29 cellular contexts compared by ENCODE assay signal in genomic region chr10:103038570-103038969, GRCh38.
"Had no signal": no experiment of that assay in that cellular context is flagged by ENCODE, and none has a peak within 500 bp of the region (broad histone marks: within the 10 kb centered on the region; RNA-seq: fewer than 3 reads in every experiment).

No MANE protein-coding gene starts in this region.

- H3K27me3 ChIP-seq: adrenal gland, breast epithelium, esophagus squamous epithelium, neural progenitor cell, spleen, suprapubic skin, transverse colon had no signal

- H3K4me3 Mint-ChIP-seq: activated CD4-positive, alpha-beta T cell treated with anti-CD3 and anti-CD28 coated beads for 36 hours; activated naive CD4-positive, alpha-beta T cell treated with anti-CD3 and anti-CD28 coated beads for 36 hours; activated naive CD8-positive, alpha-beta T cell treated with anti-CD3 and anti-CD28 coated beads for 36 hours; activated T-cell treated with anti-CD3 and anti-CD28 coated beads, Interleukin-2, amount 50 U/mL, for 72 hours; central memory CD8-positive, alpha-beta T cell; naive thymus-derived CD8-positive, alpha-beta T cell; neural progenitor cell; T-helper 2 cell treated with Interferon-gamma antibody and Interleukin-4, amounts not matched to agents 5 μg/mL and 100 μg/mL, for 36 hours had no signal

- H3K36me3 Mint-ChIP-seq: activated naive CD8-positive, alpha-beta T cell treated with anti-CD3 and anti-CD28 coated beads for 36 hours; neural progenitor cell had no signal

- DNase-seq: activated CD4-positive, alpha-beta T cell treated with anti-CD3 and anti-CD28 coated beads for 36 hours; activated CD4-positive, CD25-positive, alpha-beta regulatory T cell; activated effector memory CD4-positive, alpha-beta T cell treated with Interleukin-2 at 50 U/mL for 16 hours; activated naive CD4-positive, alpha-beta T cell treated with anti-CD3 and anti-CD28 coated beads for 36 hours; activated naive CD8-positive, alpha-beta T cell treated with anti-CD3 and anti-CD28 coated beads for 36 hours; activated T-cell treated with anti-CD3 and anti-CD28 coated beads for 4 hours; activated T-cell treated with anti-CD3 and anti-CD28 coated beads, Interleukin-2, amount 50 U/mL, for 72 hours; adrenal gland; effector CD8-positive, alpha-beta T cell; esophagus squamous epithelium; left colon; naive thymus-derived CD8-positive, alpha-beta T cell; occipital lobe; posterior cingulate gyrus; right cardiac atrium; spleen; stimulated activated naive CD4-positive, alpha-beta T cell; T-helper 1 cell; transverse colon had no signal

- H2AFZ ChIP-seq: neural progenitor cell had no signal

- H3K4me1 Mint-ChIP-seq: activated CD4-positive, alpha-beta T cell treated with anti-CD3 and anti-CD28 coated beads for 36 hours; activated naive CD8-positive, alpha-beta T cell treated with anti-CD3 and anti-CD28 coated beads for 36 hours had no signal

- FAIRE-seq: colon, endometrium, frontal cortex, keratinocyte had no signal

- H3K27ac Mint-ChIP-seq: activated CD4-positive, alpha-beta T cell treated with anti-CD3 and anti-CD28 coated beads for 36 hours; activated naive CD4-positive, alpha-beta T cell treated with anti-CD3 and anti-CD28 coated beads for 36 hours; activated naive CD8-positive, alpha-beta T cell treated with anti-CD3 and anti-CD28 coated beads for 36 hours; activated T-cell treated with anti-CD3 and anti-CD28 coated beads, Interleukin-2, amount 50 U/mL, for 72 hours; naive thymus-derived CD8-positive, alpha-beta T cell; T-helper 2 cell treated with Interferon-gamma antibody and Interleukin-4, amounts not matched to agents 5 μg/mL and 100 μg/mL, for 36 hours had no signal

- H3K9me3 Mint-ChIP-seq: activated naive CD4-positive, alpha-beta T cell treated with anti-CD3 and anti-CD28 coated beads for 36 hours; activated naive CD8-positive, alpha-beta T cell treated with anti-CD3 and anti-CD28 coated beads for 36 hours; activated T-cell treated with anti-CD3 and anti-CD28 coated beads, Interleukin-2, amount 50 U/mL, for 72 hours; central memory CD8-positive, alpha-beta T cell; naive thymus-derived CD8-positive, alpha-beta T cell; neural progenitor cell; T-helper 2 cell treated with Interferon-gamma antibody and Interleukin-4, amounts not matched to agents 5 μg/mL and 100 μg/mL, for 36 hours had no signal

- H3K4me2 ChIP-seq: neural progenitor cell had no signal

- H3K9ac ChIP-seq: neural progenitor cell had no signal

- H3K27me3 Mint-ChIP-seq: activated CD4-positive, alpha-beta T cell treated with anti-CD3 and anti-CD28 coated beads for 36 hours; activated naive CD8-positive, alpha-beta T cell treated with anti-CD3 and anti-CD28 coated beads for 36 hours; central memory CD8-positive, alpha-beta T cell; naive thymus-derived CD8-positive, alpha-beta T cell had no signal

- H3K4me3 ChIP-seq: adrenal gland, breast epithelium, esophagus squamous epithelium, neural progenitor cell, spleen, suprapubic skin, transverse colon had no signal

- H3K4me1 ChIP-seq: breast epithelium, spleen, suprapubic skin had no signal

- H3K9me3 ChIP-seq: adrenal gland, breast epithelium, esophagus squamous epithelium, spleen, suprapubic skin, transverse colon had no signal

- H3K27ac ChIP-seq: adrenal gland, breast epithelium, epithelial cell of prostate, esophagus squamous epithelium, neural progenitor cell, spleen, suprapubic skin, transverse colon had no signal

- ATAC-seq: activated CD4-positive, alpha-beta T cell treated with anti-CD3 and anti-CD28 coated beads for 36 hours; activated T-cell treated with anti-CD3 and anti-CD28 coated beads, Interleukin-2, amount 50 U/mL, for 72 hours; left colon; naive thymus-derived CD8-positive, alpha-beta T cell; right cardiac atrium had no signal

- H3K36me3 ChIP-seq: adrenal gland, breast epithelium, esophagus squamous epithelium, neural progenitor cell, spleen, suprapubic skin, transverse colon had no signal
